19 cellular contexts compared by ENCODE assay signal in genomic region chr6:43610431-43610830, GRCh38. TPM values are rescaled to one million over a fixed set of nuclear protein-coding genes. Genes with fewer than 3 reads are reported as not detected.
DNase-seq lines count a peak whose midpoint lies in the region; ATAC-seq, FAIRE-seq and TF ChIP-seq lines count a peak whose summit lies in the region.
"Had no signal": no experiment of that assay in that cellular context is flagged by ENCODE, and none has a peak within 500 bp of the region (broad histone marks: within the 10 kb centered on the region; RNA-seq: fewer than 3 reads in every experiment).

No MANE protein-coding gene starts in this region.

- H3K9me3 Mint-ChIP-seq in central memory CD8-positive, alpha-beta T cell, result no peaks in the 10 kb centered on the region
- no peaks in the 10 kb centered on the region for H3K9me3 Mint-ChIP-seq in progenitor cell of endocrine pancreas (ENCODE audit: low read depth)
- H3K9me3 Mint-ChIP-seq: H9 had no signal

- H3K27me3 Mint-ChIP-seq in T-helper 17 cell (no peaks in the 10 kb centered on the region), progenitor cell of endocrine pancreas (no peaks in the 10 kb centered on the region)
- H3K27me3 Mint-ChIP-seq in central memory CD8-positive, alpha-beta T cell, result no peaks in the 10 kb centered on the region

- no peak for ATAC-seq in T-helper 17 cell
- ATAC-seq in central memory CD8-positive, alpha-beta T cell (replicated peaks; ENCODE audit: extremely low read depth, poor library complexity, severe bottlenecking), result no peak
- no peak for ATAC-seq in GM19463 (IDR thresholded peaks at IDR 0.05; ENCODE audit: unreplicated experiment)
- no peak for ATAC-seq in HG03139 (IDR thresholded peaks at IDR 0.05; ENCODE audit: unreplicated experiment)

- H3K23ac ChIP-seq in mesendoderm (ENCODE audit: low read length), result no peak overlapping the region

- no peaks in the 10 kb centered on the region for H3K79me2 ChIP-seq in mesendoderm (ENCODE audit: control insufficient read depth, insufficient read depth, low read length)

- H2AK5ac ChIP-seq in mesendoderm (ENCODE audit: low read length), result no peak overlapping the region

- no peak overlapping the region for H2BK120ac ChIP-seq in mesendoderm (ENCODE audit: low read depth, low read length)

- no peak overlapping the region for H3K9ac ChIP-seq in mesendoderm (ENCODE audit: low read length)

- H3K36me3 Mint-ChIP-seq in T-helper 17 cell (ENCODE audit: low read depth) (peaks cover 12% of the 10 kb centered on the region), progenitor cell of endocrine pancreas (ENCODE audit: insufficient read depth) (peaks cover 8% of the 10 kb centered on the region)
- peaks cover 28% of the 10 kb centered on the region for H3K36me3 Mint-ChIP-seq in central memory CD8-positive, alpha-beta T cell (ENCODE audit: insufficient read depth)

- H3K4me3 Mint-ChIP-seq in T-helper 17 cell (no peak overlapping the region), progenitor cell of endocrine pancreas (ENCODE audit: low read depth) (no peak overlapping the region)
- H3K4me3 Mint-ChIP-seq in central memory CD8-positive, alpha-beta T cell, result no peak overlapping the region
- H3K4me3 Mint-ChIP-seq: H9 had no signal

- DNase-seq in H54 (ENCODE audit: insufficient read length, low spot score) (no peak), T-helper 17 cell (no peak), progenitor cell of endocrine pancreas (ENCODE audit: low spot score, unreplicated experiment) (no peak), mesendoderm (no peak)
- DNase-seq in central memory CD8-positive, alpha-beta T cell (ENCODE audit: low spot score in 2 of 2), result no peak
- DNase-seq: BE2C, DMS79, H9, NCI-H1105, NCI-H146, NCI-H2029, NCI-H345, NCI-H526, OCI-M1, SJCRH30 had no signal

- H2BK15ac ChIP-seq in mesendoderm (replicated peaks; ENCODE audit: low read depth), result no peak overlapping the region

- no peak overlapping the region for H3K4me3 ChIP-seq in mesendoderm (ENCODE audit: low read length)
- H3K4me3 ChIP-seq: SJCRH30 had no signal

- H3K27ac Mint-ChIP-seq in T-helper 17 cell (peak overlapping the region; percentile 56), progenitor cell of endocrine pancreas (peak overlapping the region; percentile 29)
- peak overlapping the region; percentile 65 for H3K27ac Mint-ChIP-seq in central memory CD8-positive, alpha-beta T cell (ENCODE audit: low read depth)
- H3K27ac Mint-ChIP-seq: H9 had no signal

- no peaks in the 10 kb centered on the region for H3K79me1 ChIP-seq in mesendoderm (ENCODE audit: low read length)

- H4K8ac ChIP-seq in mesendoderm (ENCODE audit: low read depth, low read length), result no peak overlapping the region

- no peaks in the 10 kb centered on the region for H3K27me3 ChIP-seq in mesendoderm (ENCODE audit: insufficient read depth, low read length, poor library complexity)
- H3K27me3 ChIP-seq: BE2C, SJCRH30 had no signal

- peak; percentile 33 for FAIRE-seq in H54 (lab: Jason Lieb, UNC)
- FAIRE-seq: HTR-8/SVneo, RCC 7860 had no signal

- no peak overlapping the region for H2BK5ac ChIP-seq in mesendoderm (ENCODE audit: low read length)

- WGBS in mesendoderm (ENCODE audit: extremely low coverage, insufficient coverage, low lambda C conversion rate), result no CpG with 5 or more reads among the region's 5 CpGs

- no peak overlapping the region for H3K27ac ChIP-seq in mesendoderm (ENCODE audit: low read depth, low read length)
- H3K27ac ChIP-seq: SJCRH30 had no signal

- no peak overlapping the region for H3K4me2 ChIP-seq in mesendoderm (ENCODE audit: low read length)

- peaks cover 4% of the 10 kb centered on the region for H3K36me3 ChIP-seq in mesendoderm (ENCODE audit: control insufficient read depth, insufficient read depth, low read length)

- no peaks in the 10 kb centered on the region for H3K4me1 ChIP-seq in mesendoderm (ENCODE audit: control insufficient read depth, low read depth, low read length)
- H3K4me1 ChIP-seq: SJCRH30 had no signal

- TF ChIP-seq CTCF in progenitor cell of endocrine pancreas (IDR thresholded peaks at IDR 0.05; ENCODE audit: unreplicated experiment), result no peak

- no peak overlapping the region for H3K56ac ChIP-seq in mesendoderm (ENCODE audit: low read length)

- no peaks in the 10 kb centered on the region for H3K9me3 ChIP-seq in T-helper 17 cell (ENCODE audit: control insufficient read depth, low read length, poor library complexity, severe bottlenecking)
- H3K9me3 ChIP-seq: BE2C, SJCRH30 had no signal

- no peak overlapping the region for H4K5ac ChIP-seq in mesendoderm (ENCODE audit: low read length)

- H3K18ac ChIP-seq in mesendoderm (ENCODE audit: low read length), result no peak overlapping the region

- H3K4ac ChIP-seq in mesendoderm (ENCODE audit: low read depth, low read length), result no peak overlapping the region

- TF ChIP-seq POLR2A in H54 (IDR thresholded peaks at IDR 0.05; ENCODE audit: low read depth, low read length), result no peak

- H3K4me1 Mint-ChIP-seq in T-helper 17 cell (peaks cover 12% of the 10 kb centered on the region), progenitor cell of endocrine pancreas (ENCODE audit: low read depth) (no peaks in the 10 kb centered on the region)
- H3K4me1 Mint-ChIP-seq in central memory CD8-positive, alpha-beta T cell, result peaks cover 5% of the 10 kb centered on the region
- H3K4me1 Mint-ChIP-seq: H9 had no signal

RNA-seq across cellular contexts. Expression of gene GTPBP2, which starts 18.6 kb away (rescaled TPM):
- total RNA-seq in T-helper 17 cell, result 10 to 100 TPM; 49.3 to 65.3 TPM
- total RNA-seq in progenitor cell of endocrine pancreas, result 83.8 and 84.1 TPM in 2 replicates
- polyA plus RNA-seq in mesendoderm (2013, experiment 1 of 2), result 40.2 TPM
- polyA plus RNA-seq in mesendoderm (2013, experiment 2 of 2), result 38.1 TPM

RNA-seq across cellular contexts. Expression of gene MAD2L1BP, which starts 25.2 kb away (rescaled TPM):
- total RNA-seq in T-helper 17 cell (10 to 100 TPM; 17.1 to 30.5 TPM), progenitor cell of endocrine pancreas (31.4 and 31.8 TPM in 2 replicates)
- 34.1 TPM for polyA plus RNA-seq in mesendoderm (2013, experiment 1 of 2)
- polyA plus RNA-seq in mesendoderm (2013, experiment 2 of 2), result 33.3 TPM

RNA-seq across cellular contexts. Expression of gene RSPH9, which starts 34.4 kb away (rescaled TPM):
- total RNA-seq in T-helper 17 cell (under 1 TPM in 1 of 2 donors, not detected in 1; 0.29 TPM), progenitor cell of endocrine pancreas (0.29 and 0.31 TPM in 2 replicates)
- polyA plus RNA-seq in mesendoderm (2013, experiment 1 of 2), result 0.08 TPM
- 0.03 TPM for polyA plus RNA-seq in mesendoderm (2013, experiment 2 of 2)
- total RNA-seq: SJCRH30 had no signal

RNA-seq across cellular contexts. Expression of gene POLH, which starts 34.4 kb away (rescaled TPM):
- total RNA-seq in T-helper 17 cell, result 10 to 100 TPM; 13.0 to 13.3 TPM
- 14.5 and 19.6 TPM in 2 replicates for total RNA-seq in progenitor cell of endocrine pancreas
- polyA plus RNA-seq in mesendoderm (2013, experiment 1 of 2), result 1.9 TPM
- polyA plus RNA-seq in mesendoderm (2013, experiment 2 of 2), result 2.1 TPM

RNA-seq across cellular contexts. Expression of gene XPO5, which starts 34.6 kb away (rescaled TPM):
- total RNA-seq in T-helper 17 cell (10 to 100 TPM; 38.3 to 48.6 TPM), progenitor cell of endocrine pancreas (64.0 and 70.7 TPM in 2 replicates)
- 52.2 TPM for polyA plus RNA-seq in mesendoderm (2013, experiment 1 of 2)
- 47.9 TPM for polyA plus RNA-seq in mesendoderm (2013, experiment 2 of 2)
